In the genomic region with DNA sequence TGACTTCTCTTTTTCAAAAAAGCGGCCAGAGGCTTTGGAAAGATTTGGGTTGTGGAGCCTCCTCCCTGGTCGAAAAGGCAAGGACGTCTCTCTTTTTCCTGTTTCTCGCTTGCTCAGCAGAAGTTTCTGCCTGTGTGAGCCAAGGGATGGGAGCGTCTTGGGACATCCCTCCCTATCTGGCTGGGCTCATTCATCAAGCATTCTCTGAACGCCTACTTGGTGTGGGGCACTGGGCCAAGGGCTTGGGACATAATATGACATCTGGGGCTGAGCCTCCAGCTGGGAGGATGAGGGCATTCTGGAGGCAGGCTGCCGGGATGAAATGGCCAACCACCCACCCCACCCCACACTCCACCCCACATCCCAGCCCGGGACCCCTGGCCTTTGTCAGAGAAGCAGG, we compare ENCODE assay signal across 10 cellular contexts.
DNase-seq lines count a peak whose midpoint lies in the region; ATAC-seq and TF ChIP-seq lines count a peak whose summit lies in the region.
"Had no signal": no experiment of that assay in that cellular context is flagged by ENCODE, and none has a peak within 500 bp of the region (broad histone marks: within the 10 kb centered on the region; RNA-seq: fewer than 3 reads in every experiment).

No MANE protein-coding gene starts in this region.

- no peaks in the 10 kb centered on the region for H3K36me3 ChIP-seq in BLaER1 treated with 17β-estradiol and CSF1 and Interleukin-3, amounts not matched to agents 10 nM and 100 nM
- no peaks in the 10 kb centered on the region for H3K36me3 ChIP-seq in right atrium auricular region
- H3K36me3 ChIP-seq in psoas muscle (ENCODE audit: insufficient read depth in 1 of 2, low read depth in 1 of 2), result no peaks in the 10 kb centered on the region

- H3K27me3 ChIP-seq in BLaER1 treated with 17β-estradiol and CSF1 and Interleukin-3, amounts not matched to agents 10 nM and 100 nM, result no peaks in the 10 kb centered on the region
- no peaks in the 10 kb centered on the region for H3K27me3 ChIP-seq in right atrium auricular region
- H3K27me3 ChIP-seq in psoas muscle (ENCODE audit: insufficient read depth in 3 of 3, low read length in 2 of 3), result no peaks in the 10 kb centered on the region
- H3K27me3 ChIP-seq in foreskin keratinocyte, result peaks cover 11% of the 10 kb centered on the region

- DNase-seq in amniotic epithelial cell (ENCODE audit: low read depth) (peak; percentile 73), right atrium auricular region (ENCODE audit: low spot score) (peak; percentile 91), psoas muscle (peak; percentile 91 to 94), foreskin keratinocyte (no peak), NCI-H1417 (lab: John Stamatoyannopoulos, UW) (no peak)
- DNase-seq: activated CD4-positive, alpha-beta T cell treated with anti-CD3 and anti-CD28 coated beads, Interleukin-2, amount 10 ng/mL, durations not matched to agents 24 days and 14 days; NCI-H526 treated with DMSO at 0.1 percent for 48 hours had no signal

- H3K9ac ChIP-seq in BLaER1 treated with 17β-estradiol and CSF1 and Interleukin-3, amounts not matched to agents 10 nM and 100 nM, result peak overlapping the region in 6 of 11 experiments; percentile 48 to 75 (median 68); a peak in 12 of 22 replicates

- H3K27ac ChIP-seq in BLaER1 treated with 17β-estradiol and CSF1 and Interleukin-3, amounts not matched to agents 10 nM and 100 nM, result peak overlapping the region; percentile 28 to 90 (median 73); a peak in 21 of 22 replicates
- H3K27ac ChIP-seq in right atrium auricular region, result peak overlapping the region; percentile 29 to 67
- H3K27ac ChIP-seq in psoas muscle, result peak overlapping the region; percentile 36
- no peak overlapping the region for H3K27ac ChIP-seq in foreskin keratinocyte

- ATAC-seq in psoas muscle (peak; percentile 83 to 90 (median 88)), HG03045 (IDR thresholded peaks at IDR 0.05; ENCODE audit: unreplicated experiment) (no peak), foreskin keratinocyte (no peak), HG02840 (IDR thresholded peaks at IDR 0.05; ENCODE audit: low FRiP score, unreplicated experiment) (no peak)

- H3K4me1 ChIP-seq in BLaER1 treated with 17β-estradiol and CSF1 and Interleukin-3, amounts not matched to agents 10 nM and 100 nM, result peaks cover 36 to 94% (median 46%) of the 10 kb centered on the region in 10 experiments
- peaks cover 0 to 17% of the 10 kb centered on the region in 2 donors for H3K4me1 ChIP-seq in right atrium auricular region
- peaks cover 8% of the 10 kb centered on the region for H3K4me1 ChIP-seq in psoas muscle
- H3K4me1 ChIP-seq in foreskin keratinocyte, result peaks cover 5% of the 10 kb centered on the region

- H4K20me1 ChIP-seq in BLaER1 treated with 17β-estradiol and CSF1 and Interleukin-3, amounts not matched to agents 10 nM and 100 nM, result no peaks in the 10 kb centered on the region

- no peaks in the 10 kb centered on the region for H3K9me3 ChIP-seq in BLaER1 treated with 17β-estradiol and CSF1 and Interleukin-3, amounts not matched to agents 10 nM and 100 nM (replicated peaks in 1 of 11)
- H3K9me3 ChIP-seq in right atrium auricular region (no peaks in the 10 kb centered on the region), psoas muscle (no peaks in the 10 kb centered on the region)

- no peak overlapping the region; a peak in 1 of 20 replicates for H3K4me3 ChIP-seq in BLaER1 treated with 17β-estradiol and CSF1 and Interleukin-3, amounts not matched to agents 10 nM and 100 nM
- H3K4me3 ChIP-seq in right atrium auricular region (no peak overlapping the region), psoas muscle (no peak overlapping the region)

- peak overlapping the region; percentile 40 to 88 (median 65) for H3K4me2 ChIP-seq in BLaER1 treated with 17β-estradiol and CSF1 and Interleukin-3, amounts not matched to agents 10 nM and 100 nM

- WGBS in psoas muscle, 3 donors, result 8 to 20% (median 15%) methylated on average over 8 of the region's 8 CpGs

- intact Hi-C loops in psoas muscle (cut with DNase I), result no loop called here

- TF ChIP-seq CTCF in right atrium auricular region (IDR thresholded peaks at IDR 0.05) (no peak), psoas muscle (IDR thresholded peaks at IDR 0.05) (no peak), foreskin keratinocyte (conservative IDR thresholded peaks at IDR 0.05) (no peak)

Comparison
In these comparisons a context has a peak if more than half of its experiments do, and no peak if none do; other contexts are left out.
1. DNase-seq: peak in amniotic epithelial cell (single experiment), right atrium auricular region (single experiment) and psoas muscle (2 of 2); none in foreskin keratinocyte (0 of 2) and NCI-H1417 (0 of 3).
2. ATAC-seq: peak in psoas muscle (4 of 4); none in HG03045 (single experiment), foreskin keratinocyte (single experiment) and HG02840 (single experiment).